In genomic region chr11:34033399-34033798, GRCh38 we compare ENCODE assay signal across 8 cellular contexts.
"Had no signal": no experiment of that assay in that cellular context is flagged by ENCODE, and none has a peak within 500 bp of the region (broad histone marks: within the 10 kb centered on the region; RNA-seq: fewer than 3 reads in every experiment).

No MANE protein-coding gene starts in this region.

- DNase-seq: GDM1, GF-D8 had no signal

- H3K4me3 ChIP-seq: GM12878 had no signal

- FAIRE-seq: G401.6, GM12878, GM12891, GM12892, GM18507, GM19239 had no signal

- ATAC-seq: GM12878 had no signal
